In the genomic region with DNA sequence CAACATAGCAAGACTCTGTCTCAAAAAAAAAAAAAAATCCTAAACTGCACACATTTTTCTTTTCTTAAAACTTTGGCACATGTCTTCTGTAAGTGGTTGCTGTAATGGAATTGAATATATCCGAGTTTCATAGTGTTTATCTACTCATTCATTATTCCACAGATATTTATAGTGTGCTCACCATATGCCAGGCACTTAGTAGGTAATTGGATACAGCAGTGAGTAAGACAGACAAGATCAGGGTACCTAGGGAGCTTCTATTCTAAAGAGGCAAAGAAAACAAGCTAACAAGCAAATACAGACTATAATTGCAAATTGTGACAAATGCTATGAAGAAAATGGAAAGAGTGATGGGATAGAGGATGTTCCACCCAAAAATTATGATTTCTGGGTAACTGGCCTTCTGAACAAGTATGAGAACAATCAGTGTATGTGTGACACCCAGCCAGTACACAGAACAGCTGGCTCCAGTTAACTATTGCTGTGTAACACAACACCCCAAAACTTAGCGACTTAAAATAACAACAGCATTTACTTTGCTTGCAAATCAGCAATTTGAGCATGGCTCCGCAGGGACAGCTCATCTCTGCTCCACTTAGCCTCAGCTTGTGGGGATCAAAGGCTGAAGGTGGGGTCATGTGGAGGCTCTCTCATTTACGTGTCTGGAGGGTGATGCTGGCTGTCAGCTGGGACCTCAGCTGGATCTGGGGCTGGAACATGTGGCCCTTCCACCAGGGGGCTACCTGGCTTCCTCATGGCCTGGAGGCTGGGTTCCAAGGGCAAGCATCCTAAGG, we compare ENCODE assay signal across 14 cellular contexts.
A peak's percentile ranks its signal among the peaks of the same experiment; 100 is the strongest.
DNase-seq lines count a peak whose midpoint lies in the region; ATAC-seq and TF ChIP-seq lines count a peak whose summit lies in the region.
"Had no signal": no experiment of that assay in that cellular context is flagged by ENCODE, and none has a peak within 500 bp of the region (broad histone marks: within the 10 kb centered on the region; RNA-seq: fewer than 3 reads in every experiment).

No MANE protein-coding gene starts in this region.

- intact Hi-C loops in lower lobe of right lung (cut with DNase I): no loop called here

- H3K36me3 Mint-ChIP-seq in neural crest cell (ENCODE audit: low read depth): no peaks in the 10 kb centered on the region
- H3K36me3 Mint-ChIP-seq: stimulated activated effector memory CD8-positive, alpha-beta T cell treated with anti-CD3 and anti-CD28 coated beads, Interleukin-12 subunit alpha, Interleukin-12 subunit beta, amount 100 ng/mL, for 72 hours had no signal

- peaks cover 15% of the 10 kb centered on the region for H3K27me3 Mint-ChIP-seq in neural crest cell (ENCODE audit: low read depth)

- DNase-seq in NCI-H1694 treated with DMSO at 0.1 percent for 48 hours (lab: John Stamatoyannopoulos, UW): peak; percentile 51
- DNase-seq in epithelial cell of proximal tubule (ENCODE audit: low read depth): no peak
- no peak for DNase-seq in neural crest cell (ENCODE audit: low read depth, low spot score)
- DNase-seq in lower lobe of right lung: no peak
- no peak for DNase-seq in BE2C
- DNase-seq in SW 1271 (lab: John Stamatoyannopoulos, UW): no peak
- DNase-seq: effector CD8-positive, alpha-beta T cell; left ventricle myocardium inferior; NCI-H2029 treated with DMSO at 0.1 percent for 48 hours had no signal

- no peak overlapping the region for H3K4me3 ChIP-seq in GM12875 (ENCODE audit: low read depth, low read length)
- H3K4me3 ChIP-seq in epithelial cell of proximal tubule (ENCODE audit: low read depth, low read length): no peak overlapping the region
- H3K4me3 ChIP-seq in lower lobe of right lung: no peak overlapping the region
- no peak overlapping the region for H3K4me3 ChIP-seq in BE2C (ENCODE audit: low read depth, low read length)
- H3K4me3 ChIP-seq: left ventricle myocardium inferior, thoracic aorta had no signal

- peaks cover 7% of the 10 kb centered on the region for H3K4me1 ChIP-seq in lower lobe of right lung
- no peaks in the 10 kb centered on the region for H3K4me1 ChIP-seq in BE2C

- H3K27ac Mint-ChIP-seq in neural crest cell (ENCODE audit: unreplicated experiment): no peak overlapping the region
- H3K27ac Mint-ChIP-seq: stimulated activated effector memory CD8-positive, alpha-beta T cell treated with anti-CD3 and anti-CD28 coated beads, Interleukin-12 subunit alpha, Interleukin-12 subunit beta, amount 100 ng/mL, for 72 hours had no signal

- H3K9me3 ChIP-seq in lower lobe of right lung: no peaks in the 10 kb centered on the region
- H3K9me3 ChIP-seq in BE2C: no peaks in the 10 kb centered on the region
- H3K9me3 ChIP-seq: thoracic aorta had no signal

- no peak overlapping the region for H3K27ac ChIP-seq in lower lobe of right lung
- H3K27ac ChIP-seq: left ventricle myocardium inferior, parathyroid adenoma, RWPE1, thoracic aorta had no signal

- no peaks in the 10 kb centered on the region for H3K9me3 Mint-ChIP-seq in neural crest cell
- H3K9me3 Mint-ChIP-seq: stimulated activated effector memory CD8-positive, alpha-beta T cell treated with anti-CD3 and anti-CD28 coated beads, Interleukin-12 subunit alpha, Interleukin-12 subunit beta, amount 100 ng/mL, for 72 hours had no signal

- H3K27me3 ChIP-seq in lower lobe of right lung (ENCODE audit: low read depth) (peaks cover 45% of the 10 kb centered on the region), BE2C (no peaks in the 10 kb centered on the region)

- H3K36me3 ChIP-seq in lower lobe of right lung: no peaks in the 10 kb centered on the region
- H3K36me3 ChIP-seq in BE2C: no peaks in the 10 kb centered on the region
- H3K36me3 ChIP-seq: left ventricle myocardium inferior, thoracic aorta had no signal

- ATAC-seq in lower lobe of right lung: no peak
- ATAC-seq: stimulated activated effector memory CD8-positive, alpha-beta T cell treated with anti-CD3 and anti-CD28 coated beads, Interleukin-12 subunit alpha, Interleukin-12 subunit beta, amount 100 ng/mL, for 72 hours had no signal

- peaks cover 9% of the 10 kb centered on the region for H3K4me1 Mint-ChIP-seq in neural crest cell
- H3K4me1 Mint-ChIP-seq: stimulated activated effector memory CD8-positive, alpha-beta T cell treated with anti-CD3 and anti-CD28 coated beads, Interleukin-12 subunit alpha, Interleukin-12 subunit beta, amount 100 ng/mL, for 72 hours had no signal

- peak overlapping the region; percentile 38 for H3K4me3 Mint-ChIP-seq in neural crest cell
- H3K4me3 Mint-ChIP-seq: stimulated activated effector memory CD8-positive, alpha-beta T cell treated with anti-CD3 and anti-CD28 coated beads, Interleukin-12 subunit alpha, Interleukin-12 subunit beta, amount 100 ng/mL, for 72 hours had no signal

- TF ChIP-seq CTCF in GM12875 (IDR thresholded peaks at IDR 0.05; ENCODE audit: borderline replicate concordance, insufficient read depth, low read depth, low read length) (peak; percentile 17; the same call in 1 of the 2 replicates), epithelial cell of proximal tubule (conservative IDR thresholded peaks at IDR 0.05; ENCODE audit: low read depth, low read length) (peak; percentile 27), neural crest cell (conservative IDR thresholded peaks at IDR 0.05) (no peak), lower lobe of right lung (IDR thresholded peaks at IDR 0.05) (no peak), BE2C (IDR thresholded peaks at IDR 0.05; ENCODE audit: low read depth, low read length) (no peak)

Comparison
In these comparisons a context has a peak if more than half of its experiments do, and no peak if none do; other contexts are left out.
1. CTCF ChIP-seq: peak in GM12875 (single experiment) and epithelial cell of proximal tubule (single experiment); none in neural crest cell (single experiment), lower lobe of right lung (single experiment) and BE2C (single experiment).